ENCODE assay signal across 1 cellular context in the genomic region with DNA sequence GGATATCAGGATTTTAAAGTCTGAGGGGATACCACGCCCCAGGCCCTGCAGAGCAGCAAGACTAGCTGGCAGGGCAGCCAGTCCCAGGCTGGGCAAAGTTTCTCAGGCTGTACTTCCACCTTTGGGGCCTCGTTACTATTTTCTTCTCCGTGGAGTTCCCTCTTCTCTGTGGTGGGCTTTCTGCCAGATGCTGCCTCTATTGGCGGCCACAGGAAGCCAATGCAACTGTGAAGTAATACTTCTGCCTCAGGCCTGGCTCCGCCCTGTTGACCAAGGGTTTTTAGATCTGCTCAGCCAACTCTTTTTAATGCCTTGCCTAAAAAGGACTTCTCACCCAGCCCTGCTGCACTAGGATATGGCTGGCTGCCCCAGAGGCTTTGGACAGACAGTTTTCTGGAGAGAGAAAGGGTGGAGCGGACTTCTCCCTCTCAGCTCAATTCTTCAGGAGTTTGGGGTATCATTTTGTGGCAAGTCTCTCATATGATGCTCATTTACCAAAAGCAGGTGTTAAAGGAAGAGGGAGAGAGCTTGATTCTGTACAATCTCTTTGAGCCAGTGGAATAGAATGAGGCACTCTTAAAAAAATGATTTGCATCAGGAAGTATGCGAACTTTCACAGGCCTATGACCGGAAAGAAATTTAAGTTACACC.
TF ChIP-seq lines count a peak whose summit lies in the region.

No MANE protein-coding gene starts in this region.

TF ChIP-seq in K562, 482 proteins besides CTCF, POLR2A, EP300 and RAD21 (continued from another document and continues in another):
- TF ChIP-seq, protein P1, sequence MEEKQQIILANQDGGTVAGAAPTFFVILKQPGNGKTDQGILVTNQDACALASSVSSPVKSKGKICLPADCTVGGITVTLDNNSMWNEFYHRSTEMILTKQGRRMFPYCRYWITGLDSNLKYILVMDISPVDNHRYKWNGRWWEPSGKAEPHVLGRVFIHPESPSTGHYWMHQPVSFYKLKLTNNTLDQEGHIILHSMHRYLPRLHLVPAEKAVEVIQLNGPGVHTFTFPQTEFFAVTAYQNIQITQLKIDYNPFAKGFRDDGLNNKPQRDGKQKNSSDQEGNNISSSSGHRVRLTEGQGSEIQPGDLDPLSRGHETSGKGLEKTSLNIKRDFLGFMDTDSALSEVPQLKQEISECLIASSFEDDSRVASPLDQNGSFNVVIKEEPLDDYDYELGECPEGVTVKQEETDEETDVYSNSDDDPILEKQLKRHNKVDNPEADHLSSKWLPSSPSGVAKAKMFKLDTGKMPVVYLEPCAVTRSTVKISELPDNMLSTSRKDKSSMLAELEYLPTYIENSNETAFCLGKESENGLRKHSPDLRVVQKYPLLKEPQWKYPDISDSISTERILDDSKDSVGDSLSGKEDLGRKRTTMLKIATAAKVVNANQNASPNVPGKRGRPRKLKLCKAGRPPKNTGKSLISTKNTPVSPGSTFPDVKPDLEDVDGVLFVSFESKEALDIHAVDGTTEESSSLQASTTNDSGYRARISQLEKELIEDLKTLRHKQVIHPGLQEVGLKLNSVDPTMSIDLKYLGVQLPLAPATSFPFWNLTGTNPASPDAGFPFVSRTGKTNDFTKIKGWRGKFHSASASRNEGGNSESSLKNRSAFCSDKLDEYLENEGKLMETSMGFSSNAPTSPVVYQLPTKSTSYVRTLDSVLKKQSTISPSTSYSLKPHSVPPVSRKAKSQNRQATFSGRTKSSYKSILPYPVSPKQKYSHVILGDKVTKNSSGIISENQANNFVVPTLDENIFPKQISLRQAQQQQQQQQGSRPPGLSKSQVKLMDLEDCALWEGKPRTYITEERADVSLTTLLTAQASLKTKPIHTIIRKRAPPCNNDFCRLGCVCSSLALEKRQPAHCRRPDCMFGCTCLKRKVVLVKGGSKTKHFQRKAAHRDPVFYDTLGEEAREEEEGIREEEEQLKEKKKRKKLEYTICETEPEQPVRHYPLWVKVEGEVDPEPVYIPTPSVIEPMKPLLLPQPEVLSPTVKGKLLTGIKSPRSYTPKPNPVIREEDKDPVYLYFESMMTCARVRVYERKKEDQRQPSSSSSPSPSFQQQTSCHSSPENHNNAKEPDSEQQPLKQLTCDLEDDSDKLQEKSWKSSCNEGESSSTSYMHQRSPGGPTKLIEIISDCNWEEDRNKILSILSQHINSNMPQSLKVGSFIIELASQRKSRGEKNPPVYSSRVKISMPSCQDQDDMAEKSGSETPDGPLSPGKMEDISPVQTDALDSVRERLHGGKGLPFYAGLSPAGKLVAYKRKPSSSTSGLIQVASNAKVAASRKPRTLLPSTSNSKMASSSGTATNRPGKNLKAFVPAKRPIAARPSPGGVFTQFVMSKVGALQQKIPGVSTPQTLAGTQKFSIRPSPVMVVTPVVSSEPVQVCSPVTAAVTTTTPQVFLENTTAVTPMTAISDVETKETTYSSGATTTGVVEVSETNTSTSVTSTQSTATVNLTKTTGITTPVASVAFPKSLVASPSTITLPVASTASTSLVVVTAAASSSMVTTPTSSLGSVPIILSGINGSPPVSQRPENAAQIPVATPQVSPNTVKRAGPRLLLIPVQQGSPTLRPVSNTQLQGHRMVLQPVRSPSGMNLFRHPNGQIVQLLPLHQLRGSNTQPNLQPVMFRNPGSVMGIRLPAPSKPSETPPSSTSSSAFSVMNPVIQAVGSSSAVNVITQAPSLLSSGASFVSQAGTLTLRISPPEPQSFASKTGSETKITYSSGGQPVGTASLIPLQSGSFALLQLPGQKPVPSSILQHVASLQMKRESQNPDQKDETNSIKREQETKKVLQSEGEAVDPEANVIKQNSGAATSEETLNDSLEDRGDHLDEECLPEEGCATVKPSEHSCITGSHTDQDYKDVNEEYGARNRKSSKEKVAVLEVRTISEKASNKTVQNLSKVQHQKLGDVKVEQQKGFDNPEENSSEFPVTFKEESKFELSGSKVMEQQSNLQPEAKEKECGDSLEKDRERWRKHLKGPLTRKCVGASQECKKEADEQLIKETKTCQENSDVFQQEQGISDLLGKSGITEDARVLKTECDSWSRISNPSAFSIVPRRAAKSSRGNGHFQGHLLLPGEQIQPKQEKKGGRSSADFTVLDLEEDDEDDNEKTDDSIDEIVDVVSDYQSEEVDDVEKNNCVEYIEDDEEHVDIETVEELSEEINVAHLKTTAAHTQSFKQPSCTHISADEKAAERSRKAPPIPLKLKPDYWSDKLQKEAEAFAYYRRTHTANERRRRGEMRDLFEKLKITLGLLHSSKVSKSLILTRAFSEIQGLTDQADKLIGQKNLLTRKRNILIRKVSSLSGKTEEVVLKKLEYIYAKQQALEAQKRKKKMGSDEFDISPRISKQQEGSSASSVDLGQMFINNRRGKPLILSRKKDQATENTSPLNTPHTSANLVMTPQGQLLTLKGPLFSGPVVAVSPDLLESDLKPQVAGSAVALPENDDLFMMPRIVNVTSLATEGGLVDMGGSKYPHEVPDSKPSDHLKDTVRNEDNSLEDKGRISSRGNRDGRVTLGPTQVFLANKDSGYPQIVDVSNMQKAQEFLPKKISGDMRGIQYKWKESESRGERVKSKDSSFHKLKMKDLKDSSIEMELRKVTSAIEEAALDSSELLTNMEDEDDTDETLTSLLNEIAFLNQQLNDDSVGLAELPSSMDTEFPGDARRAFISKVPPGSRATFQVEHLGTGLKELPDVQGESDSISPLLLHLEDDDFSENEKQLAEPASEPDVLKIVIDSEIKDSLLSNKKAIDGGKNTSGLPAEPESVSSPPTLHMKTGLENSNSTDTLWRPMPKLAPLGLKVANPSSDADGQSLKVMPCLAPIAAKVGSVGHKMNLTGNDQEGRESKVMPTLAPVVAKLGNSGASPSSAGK (IDR thresholded peaks at IDR 0.05): 0 out of 2 replicates have a peak, but pooled peaks have one; percentile 11
- TF ChIP-seq CEBPG (CRISPR knock-in tag; IDR thresholded peaks at IDR 0.05) (peak; percentile 95), CEBPG (tag; conservative IDR thresholded peaks at IDR 0.05 in 1 of 2, IDR thresholded peaks at IDR 0.05 in 1 of 2) (peak; percentile 89 to 91), NR2C2 (CRISPR knock-in tag; IDR thresholded peaks at IDR 0.05) (no peak), NR2C2 (tag; IDR thresholded peaks at IDR 0.05) (peak; percentile 48), YY1 (IDR thresholded peaks at IDR 0.05; ENCODE audit: borderline replicate concordance in 1 of 3, control insufficient read depth in 1 of 3, extremely low read depth in 1 of 3, insufficient read depth in 3 of 3, insufficient read length in 1 of 3, insufficient replicate concordance in 2 of 3, low read depth in 1 of 3, low read length in 2 of 3) (peak in 1 of 3 experiments; percentile 8), ETV6 (IDR thresholded peaks at IDR 0.05; ENCODE audit: borderline replicate concordance in 1 of 2, low read depth in 2 of 2, low read length in 1 of 2) (0 out of 4 replicates have a peak, but pooled peaks of 1 of the 2 experiments have one; percentile 20), ETV6 (CRISPR knock-in tag; IDR thresholded peaks at IDR 0.05; ENCODE audit: borderline replicate concordance) (no peak), KDM5B (IDR thresholded peaks at IDR 0.05; ENCODE audit: insufficient replicate concordance, low read depth, low read length) (peak; percentile 74), POLR2B (IDR thresholded peaks at IDR 0.05; ENCODE audit: low read depth, partially characterized antibody) (peak; percentile 40), SMAD1 (IDR thresholded peaks at IDR 0.05; ENCODE audit: low read depth, low read length, partially characterized antibody) (peak; percentile 89), TCF3 (CRISPR knock-in tag; IDR thresholded peaks at IDR 0.05) (peak; percentile 44; the same call in 1 of the 2 replicates), POLR2H (tag; IDR thresholded peaks at IDR 0.05; ENCODE audit: low read depth) (peak; percentile 82), MAFF (IDR thresholded peaks at IDR 0.05; ENCODE audit: low read length) (no peak), ZNF766 (CRISPR knock-in tag; conservative IDR thresholded peaks at IDR 0.05) (0 out of 2 replicates have a peak, but pooled peaks have one; percentile 31), NEUROD1 (IDR thresholded peaks at IDR 0.05; ENCODE audit: borderline replicate concordance, low read depth, low read length, partially characterized antibody) (peak; percentile 27), ZNF644 (tag; IDR thresholded peaks at IDR 0.05; ENCODE audit: low read depth) (peak; percentile 35; the same call in 1 of the 2 replicates), FOXA3 (CRISPR knock-in tag; conservative IDR thresholded peaks at IDR 0.05 in 1 of 2, IDR thresholded peaks at IDR 0.05 in 1 of 2) (peak in 1 of 2 experiments; percentile 19; a peak in 1 of 4 replicates), RBFOX2 (IDR thresholded peaks at IDR 0.05; ENCODE audit: low read depth, low read length) (peak; percentile 37), POLR2AphosphoS5 (IDR thresholded peaks at IDR 0.05; ENCODE audit: control insufficient read depth, insufficient read depth, low read depth, low read length) (peak; percentile 45; the same call in 1 of the 2 replicates), ZNF76 (CRISPR knock-in tag; IDR thresholded peaks at IDR 0.05; ENCODE audit: borderline replicate concordance) (no peak), MCM3 (IDR thresholded peaks at IDR 0.05) (no peak), ZNF175 (CRISPR knock-in tag; IDR thresholded peaks at IDR 0.05; ENCODE audit: low read depth) (peak; percentile 15; the same call in 1 of the 2 replicates), POLR2AphosphoS2 (IDR thresholded peaks at IDR 0.05; ENCODE audit: low read length) (no peak; the same call in 1 of the 2 replicates), NFIC (IDR thresholded peaks at IDR 0.05) (peak; percentile 90), BACH1 (tag; IDR thresholded peaks at IDR 0.05) (peak; percentile 41; the same call in 1 of the 2 replicates), RCOR1 (IDR thresholded peaks at IDR 0.05; ENCODE audit: borderline replicate concordance in 1 of 2, low read depth in 2 of 2, low read length in 2 of 2) (0 out of 4 replicates have a peak, but pooled peaks of 1 of the 2 experiments have one; percentile 26), SRSF7 (optimal IDR thresholded peaks at IDR 0.05; ENCODE audit: low read depth, low read length) (no peak), GABPA (tag; conservative IDR thresholded peaks at IDR 0.05; ENCODE audit: low read depth) (0 out of 2 replicates have a peak, but pooled peaks have one; percentile 9), ELF1 (tag; IDR thresholded peaks at IDR 0.05) (no peak), SPI1 (IDR thresholded peaks at IDR 0.05; ENCODE audit: borderline replicate concordance, low read depth, low read length) (peak; percentile 52; the same call in 1 of the 2 replicates), SRF (CRISPR knock-in tag; IDR thresholded peaks at IDR 0.05) (peak; percentile 81 to 98; a peak in 3 of 4 replicates), ZBTB7A (IDR thresholded peaks at IDR 0.05; ENCODE audit: borderline replicate concordance, control insufficient read depth, low read depth, low read length) (peak; percentile 53; the same call in 1 of the 2 replicates), CEBPB (tag; IDR thresholded peaks at IDR 0.05) (peak; percentile 87), ATF7 (IDR thresholded peaks at IDR 0.05) (peak; percentile 27; the same call in 1 of the 2 replicates)
- TF ChIP-seq, protein P2, sequence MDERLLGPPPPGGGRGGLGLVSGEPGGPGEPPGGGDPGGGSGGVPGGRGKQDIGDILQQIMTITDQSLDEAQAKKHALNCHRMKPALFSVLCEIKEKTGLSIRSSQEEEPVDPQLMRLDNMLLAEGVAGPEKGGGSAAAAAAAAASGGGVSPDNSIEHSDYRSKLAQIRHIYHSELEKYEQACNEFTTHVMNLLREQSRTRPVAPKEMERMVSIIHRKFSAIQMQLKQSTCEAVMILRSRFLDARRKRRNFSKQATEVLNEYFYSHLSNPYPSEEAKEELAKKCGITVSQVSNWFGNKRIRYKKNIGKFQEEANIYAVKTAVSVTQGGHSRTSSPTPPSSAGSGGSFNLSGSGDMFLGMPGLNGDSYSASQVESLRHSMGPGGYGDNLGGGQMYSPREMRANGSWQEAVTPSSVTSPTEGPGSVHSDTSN (CRISPR knock-in tag; IDR thresholded peaks at IDR 0.05; ENCODE audit: low read depth): no peak
- TF ChIP-seq, protein P2 (tag; conservative IDR thresholded peaks at IDR 0.05; ENCODE audit: low read depth): no peak
- TF ChIP-seq, protein P3, sequence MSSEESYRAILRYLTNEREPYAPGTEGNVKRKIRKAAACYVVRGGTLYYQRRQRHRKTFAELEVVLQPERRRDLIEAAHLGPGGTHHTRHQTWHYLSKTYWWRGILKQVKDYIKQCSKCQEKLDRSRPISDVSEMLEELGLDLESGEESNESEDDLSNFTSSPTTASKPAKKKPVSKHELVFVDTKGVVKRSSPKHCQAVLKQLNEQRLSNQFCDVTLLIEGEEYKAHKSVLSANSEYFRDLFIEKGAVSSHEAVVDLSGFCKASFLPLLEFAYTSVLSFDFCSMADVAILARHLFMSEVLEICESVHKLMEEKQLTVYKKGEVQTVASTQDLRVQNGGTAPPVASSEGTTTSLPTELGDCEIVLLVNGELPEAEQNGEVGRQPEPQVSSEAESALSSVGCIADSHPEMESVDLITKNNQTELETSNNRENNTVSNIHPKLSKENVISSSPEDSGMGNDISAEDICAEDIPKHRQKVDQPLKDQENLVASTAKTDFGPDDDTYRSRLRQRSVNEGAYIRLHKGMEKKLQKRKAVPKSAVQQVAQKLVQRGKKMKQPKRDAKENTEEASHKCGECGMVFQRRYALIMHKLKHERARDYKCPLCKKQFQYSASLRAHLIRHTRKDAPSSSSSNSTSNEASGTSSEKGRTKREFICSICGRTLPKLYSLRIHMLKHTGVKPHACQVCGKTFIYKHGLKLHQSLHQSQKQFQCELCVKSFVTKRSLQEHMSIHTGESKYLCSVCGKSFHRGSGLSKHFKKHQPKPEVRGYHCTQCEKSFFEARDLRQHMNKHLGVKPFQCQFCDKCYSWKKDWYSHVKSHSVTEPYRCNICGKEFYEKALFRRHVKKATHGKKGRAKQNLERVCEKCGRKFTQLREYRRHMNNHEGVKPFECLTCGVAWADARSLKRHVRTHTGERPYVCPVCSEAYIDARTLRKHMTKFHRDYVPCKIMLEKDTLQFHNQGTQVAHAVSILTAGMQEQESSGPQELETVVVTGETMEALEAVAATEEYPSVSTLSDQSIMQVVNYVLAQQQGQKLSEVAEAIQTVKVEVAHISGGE (CRISPR knock-in tag; IDR thresholded peaks at IDR 0.05): peak in 1 of 3 experiments; percentile 69; a peak in 1 of 6 replicates
- TF ChIP-seq, protein P4, sequence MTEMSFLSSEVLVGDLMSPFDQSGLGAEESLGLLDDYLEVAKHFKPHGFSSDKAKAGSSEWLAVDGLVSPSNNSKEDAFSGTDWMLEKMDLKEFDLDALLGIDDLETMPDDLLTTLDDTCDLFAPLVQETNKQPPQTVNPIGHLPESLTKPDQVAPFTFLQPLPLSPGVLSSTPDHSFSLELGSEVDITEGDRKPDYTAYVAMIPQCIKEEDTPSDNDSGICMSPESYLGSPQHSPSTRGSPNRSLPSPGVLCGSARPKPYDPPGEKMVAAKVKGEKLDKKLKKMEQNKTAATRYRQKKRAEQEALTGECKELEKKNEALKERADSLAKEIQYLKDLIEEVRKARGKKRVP (CRISPR knock-in tag; IDR thresholded peaks at IDR 0.05): peak; percentile 51; the same call in 1 of the 2 replicates
